8 cellular contexts compared by ENCODE assay signal in genomic region chr11:16925495-16926065, GRCh38.
DNase-seq lines count a peak whose midpoint lies in the region; ATAC-seq, FAIRE-seq and TF ChIP-seq lines count a peak whose summit lies in the region.

No MANE protein-coding gene starts in this region.

- no peak for TF ChIP-seq RAD21 in GM12878 (IDR thresholded peaks at IDR 0.05; ENCODE audit: insufficient read depth, low read depth, low read length)

- intact Hi-C loops in GM12878 (cut with micrococcal nuclease; ENCODE audit: unreplicated experiment): loop anchor here (10.0 kb wide), 1 partner anchor 141 kb away; no protein-coding TSS in a partner anchor

- no peaks in the 10 kb centered on the region for H3F3A ChIP-seq in smooth muscle cell (ENCODE audit: low read depth)

- CTCF ChIA-PET in GM12878 (lab: Yijun Ruan, JAX): interaction anchor here (0.7 to 1.3 kb wide), 2 partner anchors 102 to 105 kb away, joined by 3 to 4 read pairs; no protein-coding TSS in a partner anchor

- H3K79me2 ChIP-seq in GM12878 (ENCODE audit: control insufficient read depth, insufficient read depth, low read length) (no peaks in the 10 kb centered on the region), smooth muscle cell (ENCODE audit: low read depth) (no peaks in the 10 kb centered on the region)

- SMC1A ChIA-PET in GM12878 (lab: Charles Lee; ENCODE audit: uncharacterized antibody, unreplicated experiment): interaction anchor here (1.0 to 8.4 kb wide), 6 partner anchors 15 to 138 kb away, joined by 3 to 82 read pairs (median 4); no protein-coding TSS in a partner anchor

- in situ Hi-C loops in GM13976 (cut with MboI; ENCODE audit: low sequenced_read_pairs, unreplicated experiment) (loop anchor here (25.0 kb wide), 1 partner anchor 287 kb away; the partner anchor contains the start of gene PIK3C2A), GM12878 (cut with MboI) (no loop called here)

- RAD21 ChIA-PET in GM12878 (lab: Charles Lee; ENCODE audit: unreplicated experiment): interaction anchor here (0.9 to 1.7 kb wide), 2 partner anchors 23 to 105 kb away, joined by 3 to 10 read pairs; no protein-coding TSS in a partner anchor

- H3K9me3 ChIP-seq in GM12878 (replicated peaks; ENCODE audit: control insufficient read depth, insufficient read depth, low read length): no peaks in the 10 kb centered on the region
- no peaks in the 10 kb centered on the region for H3K9me3 ChIP-seq in smooth muscle cell (replicated peaks; ENCODE audit: low read depth)
- no peaks in the 10 kb centered on the region for H3K9me3 ChIP-seq in WERI-Rb-1 (ENCODE audit: severe bottlenecking)

- no peak for TF ChIP-seq EP300 in GM12878 (IDR thresholded peaks at IDR 0.05; ENCODE audit: borderline replicate concordance in 1 of 2, control insufficient read depth in 1 of 2, low read depth in 2 of 2, low read length in 2 of 2)

- peak; percentile 56 for ATAC-seq in GM12878

- DNase-seq in A172 (ENCODE audit: low spot score) (peak; percentile 50), GM13976 (ENCODE audit: low spot score) (peak; percentile 68), NCI-H146 (lab: John Stamatoyannopoulos, UW) (peak; percentile 78), GM12878 (ENCODE audit: low read depth, low spot score) (no peak), iPS-NIHi11 (ENCODE audit: low spot score) (peak; percentile 82), smooth muscle cell (lab: John Stamatoyannopoulos, UW; ENCODE audit: unreplicated experiment) (peak; percentile 47), WERI-Rb-1 (no peak), cerebellar nuclear complex (lab: John Stamatoyannopoulos, UW) (no peak)

- H2AFZ ChIP-seq in GM12878 (ENCODE audit: control insufficient read depth, low read depth, low read length): no peak overlapping the region
- H2AFZ ChIP-seq in smooth muscle cell (ENCODE audit: low read depth): peak overlapping the region; percentile 71

- no peak for TF ChIP-seq CTCF in GM13976 (IDR thresholded peaks at IDR 0.05; ENCODE audit: borderline replicate concordance, control extremely low read depth, extremely low read depth, insufficient read depth, missing control alignments)
- no peak for TF ChIP-seq CTCF in GM12878 (IDR thresholded peaks at IDR 0.05 in 2 of 3, conservative IDR thresholded peaks at IDR 0.05 in 1 of 3; ENCODE audit: control insufficient read depth in 2 of 3, extremely low read depth in 1 of 3, insufficient read depth in 1 of 3, low read depth in 3 of 3, low read length in 3 of 3)
- no peak for TF ChIP-seq CTCF in smooth muscle cell (IDR thresholded peaks at IDR 0.05; ENCODE audit: borderline replicate concordance, insufficient read depth, poor library complexity, severe bottlenecking)
- no peak for TF ChIP-seq CTCF in WERI-Rb-1 (IDR thresholded peaks at IDR 0.05; ENCODE audit: low read depth, low read length)

- H3K27ac ChIP-seq in GM12878 (ENCODE audit: control insufficient read depth, insufficient read depth) (no peak overlapping the region), smooth muscle cell (ENCODE audit: low read depth) (peak overlapping the region; percentile 43), WERI-Rb-1 (no peak overlapping the region)

- no peaks in the 10 kb centered on the region for H4K20me1 ChIP-seq in GM12878 (ENCODE audit: control insufficient read depth, insufficient read depth)
- H4K20me1 ChIP-seq in smooth muscle cell (ENCODE audit: low read depth): no peaks in the 10 kb centered on the region

- H3K27me3 ChIP-seq in GM12878 (replicated peaks in 1 of 2; ENCODE audit: control insufficient read depth in 2 of 2, insufficient read depth in 2 of 2, low read length in 1 of 2) (peaks cover 12 to 13% of the 10 kb centered on the region in 2 experiments), smooth muscle cell (ENCODE audit: low read depth) (peaks cover 35% of the 10 kb centered on the region), WERI-Rb-1 (ENCODE audit: insufficient read depth, low read depth, severe bottlenecking) (no peaks in the 10 kb centered on the region)

- TF ChIP-seq POLR2A in GM12878 (IDR thresholded peaks at IDR 0.05; ENCODE audit: low read depth, low read length): no peak

- peak overlapping the region; percentile 64 for H3K4me3 ChIP-seq in GM12878
- peak overlapping the region; percentile 61 for H3K4me3 ChIP-seq in smooth muscle cell
- H3K4me3 ChIP-seq in WERI-Rb-1 (ENCODE audit: low read depth, low read length): no peak overlapping the region

- H3K4me1 ChIP-seq in GM12878 (ENCODE audit: control insufficient read depth, insufficient read depth, low read length) (peaks cover 22% of the 10 kb centered on the region), smooth muscle cell (ENCODE audit: low read depth) (peaks cover 32% of the 10 kb centered on the region)

- no peak for FAIRE-seq in GM12878 (lab: Jason Lieb, UNC)

- BruUV-seq in GM12878 (replicated peaks; lab: Mats Ljungman, UMichigan): no TSS peak

- POLR2A ChIA-PET in GM12878 (lab: Charles Lee): no interaction called here

- H3K4me2 ChIP-seq in GM12878 (ENCODE audit: control insufficient read depth, insufficient read depth): peak overlapping the region; percentile 95
- peak overlapping the region; percentile 96 for H3K4me2 ChIP-seq in smooth muscle cell

- 5% methylated on average over 54 of the region's 56 CpGs for WGBS in GM12878 (ENCODE audit: insufficient coverage, insufficient replicate concordance, low lambda C conversion rate, missing lambda C conversion rate)
- WGBS in smooth muscle cell (ENCODE audit: low lambda C conversion rate): 1% methylated on average over 56 of the region's 56 CpGs

- H3K36me3 ChIP-seq in GM12878 (ENCODE audit: control insufficient read depth in 2 of 2, insufficient read depth in 2 of 2, low read length in 1 of 2) (no peaks in the 10 kb centered on the region), smooth muscle cell (ENCODE audit: low read depth) (no peaks in the 10 kb centered on the region), WERI-Rb-1 (no peaks in the 10 kb centered on the region)

- no peak overlapping the region; the same call in 1 of the 2 replicates for H3K9ac ChIP-seq in GM12878 (ENCODE audit: control insufficient read depth, insufficient read depth, low read length)
- H3K9ac ChIP-seq in smooth muscle cell (ENCODE audit: low read depth): peak overlapping the region; percentile 43

TF ChIP-seq in GM12878, 131 proteins besides CTCF, POLR2A, EP300 and RAD21:
- TF ChIP-seq CREM (IDR thresholded peaks at IDR 0.05; ENCODE audit: low read depth) (no peak), LARP7 (IDR thresholded peaks at IDR 0.05) (peak; percentile 51; the same call in 1 of the 2 replicates), YBX1 (IDR thresholded peaks at IDR 0.05) (no peak), DPF2 (IDR thresholded peaks at IDR 0.05) (0 out of 2 replicates have a peak, but pooled peaks have one; percentile 7), NR2C2 (IDR thresholded peaks at IDR 0.05; ENCODE audit: borderline replicate concordance, control insufficient read depth, insufficient read length, low read depth) (no peak), BMI1 (IDR thresholded peaks at IDR 0.05; ENCODE audit: borderline replicate concordance) (no peak), NR2F1 (conservative IDR thresholded peaks at IDR 0.05) (no peak), HDAC6 (IDR thresholded peaks at IDR 0.05; ENCODE audit: unreplicated experiment) (peak; percentile 31), IKZF1 (conservative IDR thresholded peaks at IDR 0.05) (peak; percentile 25; the same call in 1 of the 2 replicates), CREB1 (IDR thresholded peaks at IDR 0.05; ENCODE audit: low read depth) (no peak), ZNF384 (IDR thresholded peaks at IDR 0.05; ENCODE audit: borderline replicate concordance, low read depth, low read length) (no peak), SUZ12 (IDR thresholded peaks at IDR 0.05; ENCODE audit: unreplicated experiment) (peak; percentile 44)

Comparison
In these comparisons a context has a peak if more than half of its experiments do, and no peak if none do; other contexts are left out.
1. DNase-seq: peak in A172 (single experiment), GM13976 (single experiment), NCI-H146 (single experiment), iPS-NIHi11 (single experiment) and smooth muscle cell (single experiment); none in GM12878 (single experiment), WERI-Rb-1 (single experiment) and cerebellar nuclear complex (0 of 2).